Comparison of ENCODE assay signal across 11 cellular contexts in the genomic region with DNA sequence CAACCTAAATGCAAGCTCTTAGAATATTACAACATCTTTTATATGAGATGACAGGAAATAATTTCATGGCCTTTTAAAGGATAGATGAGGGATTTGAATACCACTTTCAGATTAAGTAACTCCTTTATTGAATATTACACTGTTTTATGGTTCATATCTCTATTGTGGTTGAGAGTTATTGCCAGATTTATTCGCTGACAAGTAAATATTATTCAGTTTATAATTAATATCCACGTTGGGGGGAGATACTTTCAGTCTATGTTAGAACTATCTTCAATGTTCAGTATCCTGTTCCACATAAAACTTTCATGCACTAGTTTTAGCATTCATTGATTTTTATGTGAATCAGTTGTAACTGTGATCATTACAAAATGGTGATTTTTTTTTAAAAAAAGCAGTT. TPM values are rescaled to one million over a fixed set of nuclear protein-coding genes. Genes with fewer than 3 reads are reported as not detected.
"Had no signal": no experiment of that assay in that cellular context is flagged by ENCODE, and none has a peak within 500 bp of the region (broad histone marks: within the 10 kb centered on the region; RNA-seq: fewer than 3 reads in every experiment).

No MANE protein-coding gene starts in this region.

RNA-seq across cellular contexts. Expression of a gene that starts 32.4 kb away (rescaled TPM):
- total RNA-seq: OCI-LY7, PC-3, PC-9, Peyer's patch, Right ventricle myocardium inferior, Right ventricle myocardium superior, RPMI7951, SJCRH30, SJSA1, SK-MEL-5 had no signal
- polyA plus RNA-seq: SK-N-SH had no signal
